Comparison of ENCODE assay signal across 32 cellular contexts in genomic region chr17:42002175-42002791, GRCh38. TPM values are rescaled to one million over a fixed set of nuclear protein-coding genes. Genes with fewer than 3 reads are reported as not detected.
A peak's percentile ranks its signal among the peaks of the same experiment; 100 is the strongest.
DNase-seq lines count a peak whose midpoint lies in the region; ATAC-seq, FAIRE-seq and TF ChIP-seq lines count a peak whose summit lies in the region.
"Had no signal": no experiment of that assay in that cellular context is flagged by ENCODE, and none has a peak within 500 bp of the region (broad histone marks: within the 10 kb centered on the region; RNA-seq: fewer than 3 reads in every experiment).

No MANE protein-coding gene starts in this region.

- peaks cover 19% of the 10 kb centered on the region for H3K36me3 Mint-ChIP-seq in activated CD8-positive, alpha-beta T cell treated with anti-CD3 and anti-CD28 coated beads for 36 hours (ENCODE audit: low read depth)
- H3K36me3 Mint-ChIP-seq in activated CD8-positive, alpha-beta T cell treated with anti-CD3 and anti-CD28 coated beads, Interleukin-2, amount 10 ng/mL, durations not matched to agents 7 days and 5 days (ENCODE audit: low read depth): peaks cover 42% of the 10 kb centered on the region

- no peak for TF ChIP-seq POLR2A in endothelial cell of umbilical vein (IDR thresholded peaks at IDR 0.05; ENCODE audit: low read depth, low read length)

- peaks cover 29% of the 10 kb centered on the region for H3K4me1 Mint-ChIP-seq in activated CD8-positive, alpha-beta T cell treated with anti-CD3 and anti-CD28 coated beads for 36 hours (ENCODE audit: low read depth)
- peaks cover 17% of the 10 kb centered on the region for H3K4me1 Mint-ChIP-seq in activated CD8-positive, alpha-beta T cell treated with anti-CD3 and anti-CD28 coated beads, Interleukin-2, amount 10 ng/mL, durations not matched to agents 7 days and 5 days (ENCODE audit: low read depth)

- CTCF ChIA-PET in activated CD8-positive, alpha-beta T cell treated with anti-CD3 and anti-CD28 coated beads for 36 hours (lab: Charles Lee): interaction anchor here (0.8 kb wide), 1 partner anchor 103 kb away, joined by 3 read pairs; no protein-coding TSS in a partner anchor
- CTCF ChIA-PET in activated CD8-positive, alpha-beta T cell treated with anti-CD3 and anti-CD28 coated beads, Interleukin-2, amount 10 ng/mL, durations not matched to agents 7 days and 5 days (lab: Charles Lee): interaction anchor here (0.8 to 1.9 kb wide), 4 partner anchors 16 to 320 kb away, joined by 4 to 5 read pairs (median 4); partner anchors contain the start of gene NKIRAS2
- CTCF ChIA-PET in endothelial cell of umbilical vein (lab: Charles Lee): interaction anchor here (0.9 to 3.2 kb wide), 6 partner anchors 14 to 99 kb away, joined by 3 to 13 read pairs (median 6); partner anchors contain the start of gene NKIRAS2

- H3K27ac Mint-ChIP-seq in activated CD8-positive, alpha-beta T cell treated with anti-CD3 and anti-CD28 coated beads for 36 hours: peak overlapping the region; percentile 21
- no peak overlapping the region for H3K27ac Mint-ChIP-seq in activated CD8-positive, alpha-beta T cell treated with anti-CD3 and anti-CD28 coated beads, Interleukin-2, amount 10 ng/mL, durations not matched to agents 7 days and 5 days

- no peak for TF ChIP-seq CTCF in activated CD8-positive, alpha-beta T cell treated with anti-CD3 and anti-CD28 coated beads for 36 hours (IDR thresholded peaks at IDR 0.05)
- no peak for TF ChIP-seq CTCF in RWPE2 (IDR thresholded peaks at IDR 0.05; ENCODE audit: poor library complexity, severe bottlenecking)
- no peak for TF ChIP-seq CTCF in endothelial cell of umbilical vein (IDR thresholded peaks at IDR 0.05; ENCODE audit: extremely low read depth in 1 of 2, insufficient read depth in 1 of 2, low read depth in 1 of 2, low read length in 2 of 2)

- H3K9me1 ChIP-seq in endothelial cell of umbilical vein (replicated peaks; ENCODE audit: control insufficient read depth, extremely low read depth, insufficient read depth, low read length): no peaks in the 10 kb centered on the region

- no peaks in the 10 kb centered on the region for H3K27me3 Mint-ChIP-seq in activated CD8-positive, alpha-beta T cell treated with anti-CD3 and anti-CD28 coated beads for 36 hours
- no peaks in the 10 kb centered on the region for H3K27me3 Mint-ChIP-seq in activated CD8-positive, alpha-beta T cell treated with anti-CD3 and anti-CD28 coated beads, Interleukin-2, amount 10 ng/mL, durations not matched to agents 7 days and 5 days (ENCODE audit: low read depth)
- H3K27me3 Mint-ChIP-seq: activated T-helper 17 cell treated with anti-CD3 and anti-CD28 coated beads, Interleukin-2, amount 50 U/mL, for 72 hours; naive B cell; progenitor cell of endocrine pancreas had no signal

- no peak overlapping the region for H3K4me3 Mint-ChIP-seq in activated CD8-positive, alpha-beta T cell treated with anti-CD3 and anti-CD28 coated beads for 36 hours
- H3K4me3 Mint-ChIP-seq in activated CD8-positive, alpha-beta T cell treated with anti-CD3 and anti-CD28 coated beads, Interleukin-2, amount 10 ng/mL, durations not matched to agents 7 days and 5 days: no peak overlapping the region
- H3K4me3 Mint-ChIP-seq: activated T-helper 17 cell treated with anti-CD3 and anti-CD28 coated beads, Interleukin-2, amount 50 U/mL, for 72 hours; naive B cell had no signal

- H3K9me3 ChIP-seq in RWPE2 (ENCODE audit: severe bottlenecking) (no peaks in the 10 kb centered on the region), endothelial cell of umbilical vein (replicated peaks; ENCODE audit: control insufficient read depth, insufficient read depth, low read length) (no peaks in the 10 kb centered on the region), subcutaneous abdominal adipose tissue (ENCODE audit: control insufficient read depth in 5 of 5, low read length in 5 of 5) (no peaks in the 10 kb centered on the region)
- H3K9me3 ChIP-seq: breast epithelium, colonic mucosa, sigmoid colon, testis, uterus had no signal

- H4K20me1 ChIP-seq in endothelial cell of umbilical vein (replicated peaks; ENCODE audit: control insufficient read depth, extremely low read depth, insufficient read depth, low read length): peaks cover 11% of the 10 kb centered on the region

- no peak for DNase-seq in activated CD8-positive, alpha-beta T cell treated with anti-CD3 and anti-CD28 coated beads for 36 hours
- no peak for DNase-seq in activated CD8-positive, alpha-beta T cell treated with anti-CD3 and anti-CD28 coated beads, Interleukin-2, amount 10 ng/mL, durations not matched to agents 7 days and 5 days
- DNase-seq in RWPE2 (ENCODE audit: low spot score): no peak
- no peak for DNase-seq in endothelial cell of umbilical vein (ENCODE audit: low read depth, low spot score)
- DNase-seq in DMS 273 (lab: John Stamatoyannopoulos, UW; ENCODE audit: unreplicated experiment): no peak
- DNase-seq in NCI-H146 treated with DMSO at 0.1 percent for 48 hours (lab: John Stamatoyannopoulos, UW; ENCODE audit: unreplicated experiment): no peak
- DNase-seq: 8988T; activated CD4-positive, alpha-beta T cell treated with anti-CD3 and anti-CD28 coated beads, Interleukin-2, amount 50 U/mL, for 4 hours; activated CD8-positive, alpha-beta memory T cell treated with anti-CD3 and anti-CD28 coated beads, Interleukin-2, amount 50 U/mL, for 48 hours; activated naive CD4-positive, alpha-beta T cell treated with anti-CD3 and anti-CD28 coated beads, Interleukin-2, amount 50 U/mL, for 16 hours; colonic mucosa; DND-41; effector memory CD4-positive, alpha-beta T cell; GF-D8; naive B cell; NCI-H1105 treated with DMSO at 0.1 percent for 48 hours; NCI-H1930; NCI-H524 treated with DMSO at 0.1 percent for 48 hours; NK-92 treated with Interleukin-12 subunit alpha and Interleukin-12 subunit beta, amount 100 ng/mL, for 24 hours; Right ventricle myocardium superior; sigmoid colon; stimulated activated CD4-positive, alpha-beta T cell treated with anti-CD3 and anti-CD28 coated beads, Interleukin-4, amount 100 ng/mL, for 24 hours; testis; uterus had no signal

- no peaks in the 10 kb centered on the region for H3K9me3 Mint-ChIP-seq in activated CD8-positive, alpha-beta T cell treated with anti-CD3 and anti-CD28 coated beads for 36 hours
- H3K9me3 Mint-ChIP-seq in activated CD8-positive, alpha-beta T cell treated with anti-CD3 and anti-CD28 coated beads, Interleukin-2, amount 10 ng/mL, durations not matched to agents 7 days and 5 days (ENCODE audit: insufficient read depth): no peaks in the 10 kb centered on the region
- H3K9me3 Mint-ChIP-seq: activated T-helper 17 cell treated with anti-CD3 and anti-CD28 coated beads, Interleukin-2, amount 50 U/mL, for 72 hours; naive B cell had no signal

- H3K9ac ChIP-seq in endothelial cell of umbilical vein (replicated peaks; ENCODE audit: extremely low read depth, insufficient read depth, low read length) (no peak overlapping the region), subcutaneous abdominal adipose tissue (ENCODE audit: low read length in 5 of 5) (no peak overlapping the region)

- BruUV-seq in endothelial cell of umbilical vein (replicated peaks; lab: Mats Ljungman, UMichigan): no TSS peak

- no peak for FAIRE-seq in endothelial cell of umbilical vein (lab: Jason Lieb, UNC)
- FAIRE-seq: keratinocyte had no signal

- H3K27ac ChIP-seq in RWPE2 (ENCODE audit: poor library complexity, severe bottlenecking) (peak overlapping the region; percentile 22), endothelial cell of umbilical vein (ENCODE audit: insufficient read depth, low read depth, low read length) (peak overlapping the region; percentile 4), subcutaneous abdominal adipose tissue (ENCODE audit: low read depth, low read length) (peak overlapping the region; percentile 56)
- H3K27ac ChIP-seq: breast epithelium, C4-2B, testis, uterus had no signal

- H3K4me1 ChIP-seq in RWPE2 (ENCODE audit: insufficient read depth, poor library complexity, severe bottlenecking) (peaks cover 5% of the 10 kb centered on the region), endothelial cell of umbilical vein (ENCODE audit: control insufficient read depth, extremely low read depth, insufficient read depth, low read length) (peaks cover 16% of the 10 kb centered on the region), subcutaneous abdominal adipose tissue (ENCODE audit: control insufficient read depth in 5 of 5, insufficient read depth in 5 of 5, low read length in 5 of 5) (peaks cover 0 to 24% (median 22%) of the 10 kb centered on the region in 5 donors)
- H3K4me1 ChIP-seq: breast epithelium, testis, uterus had no signal

- no peak overlapping the region for H3K4me3 ChIP-seq in RWPE2 (ENCODE audit: severe bottlenecking)
- no peak overlapping the region for H3K4me3 ChIP-seq in endothelial cell of umbilical vein (replicated peaks in 1 of 3; ENCODE audit: insufficient read depth in 1 of 3, low read depth in 1 of 3, low read length in 3 of 3)
- no peak overlapping the region for H3K4me3 ChIP-seq in subcutaneous abdominal adipose tissue (ENCODE audit: low read depth in 1 of 5, low read length in 5 of 5)
- H3K4me3 ChIP-seq: breast epithelium, colonic mucosa, sigmoid colon, testis, uterus had no signal

- H3K36me3 ChIP-seq in RWPE2 (ENCODE audit: low read depth): peaks cover 61% of the 10 kb centered on the region
- peaks cover 11 to 25% of the 10 kb centered on the region in 2 experiments for H3K36me3 ChIP-seq in endothelial cell of umbilical vein (ENCODE audit: control insufficient read depth in 2 of 2, extremely low read depth in 1 of 2, insufficient read depth in 2 of 2, low read length in 2 of 2)
- peaks cover 18 to 41% (median 32%) of the 10 kb centered on the region in 5 donors for H3K36me3 ChIP-seq in subcutaneous abdominal adipose tissue (ENCODE audit: control insufficient read depth in 5 of 5, insufficient read depth in 5 of 5, low read length in 5 of 5)
- H3K36me3 ChIP-seq: breast epithelium, uterus had no signal

- intact Hi-C loops in activated CD8-positive, alpha-beta T cell treated with anti-CD3 and anti-CD28 coated beads for 36 hours (cut with micrococcal nuclease): no loop called here
- intact Hi-C loops in endothelial cell of umbilical vein (cut with micrococcal nuclease): no loop called here

- POLR2A ChIA-PET in activated CD8-positive, alpha-beta T cell treated with anti-CD3 and anti-CD28 coated beads for 36 hours (lab: Charles Lee): interaction anchor here (0.8 to 2.4 kb wide), 5 partner anchors 9 to 35 kb away, joined by 3 to 8 read pairs (median 3); partner anchors contain the start of gene NKIRAS2
- POLR2A ChIA-PET in activated CD8-positive, alpha-beta T cell treated with anti-CD3 and anti-CD28 coated beads, Interleukin-2, amount 10 ng/mL, durations not matched to agents 7 days and 5 days (lab: Charles Lee): interaction anchor here (2.4 kb wide), 1 partner anchor 15 kb away, joined by 7 read pairs; the partner anchor contains the start of gene DNAJC7
- POLR2A ChIA-PET in endothelial cell of umbilical vein (lab: Charles Lee): no interaction called here

- dilution Hi-C loops in endothelial cell of umbilical vein (cut with MboI; ENCODE audit: extremely low pct_ligation_motif_present, low sequenced_read_pairs): no loop called here

- H2AFZ ChIP-seq in endothelial cell of umbilical vein (ENCODE audit: low read depth, low read length): no peak overlapping the region

- peak overlapping the region; percentile 1 for H3K4me2 ChIP-seq in endothelial cell of umbilical vein (ENCODE audit: insufficient read depth, low read length)

- no peak for ATAC-seq in activated CD8-positive, alpha-beta T cell treated with anti-CD3 and anti-CD28 coated beads for 36 hours
- no peak for ATAC-seq in activated CD8-positive, alpha-beta T cell treated with anti-CD3 and anti-CD28 coated beads, Interleukin-2, amount 10 ng/mL, durations not matched to agents 7 days and 5 days
- ATAC-seq in RWPE2 (ENCODE audit: low read depth): no peak
- no peak for ATAC-seq in GM19467 (IDR thresholded peaks at IDR 0.05; ENCODE audit: unreplicated experiment)
- ATAC-seq: activated CD4-positive, CD25-positive, alpha-beta regulatory T cell treated with anti-CD3 and anti-CD28 coated beads, Interleukin-2, amount 50 U/mL, for 24 hours; activated T-helper 17 cell treated with anti-CD3 and anti-CD28 coated beads, Interleukin-2, amount 50 U/mL, for 72 hours had no signal

- peaks cover 66% of the 10 kb centered on the region for H3K79me2 ChIP-seq in endothelial cell of umbilical vein (ENCODE audit: control insufficient read depth, insufficient read depth, low read length)

- H3K27me3 ChIP-seq in RWPE2 (ENCODE audit: insufficient read depth, poor library complexity, severe bottlenecking): no peaks in the 10 kb centered on the region
- H3K27me3 ChIP-seq in endothelial cell of umbilical vein (ENCODE audit: control insufficient read depth in 2 of 2, insufficient read depth in 2 of 2, low read length in 2 of 2): no peaks in the 10 kb centered on the region
- no peaks in the 10 kb centered on the region for H3K27me3 ChIP-seq in subcutaneous abdominal adipose tissue (ENCODE audit: control insufficient read depth in 5 of 5, insufficient read depth in 4 of 5, low read length in 5 of 5)
- H3K27me3 ChIP-seq: breast epithelium, colonic mucosa, sigmoid colon, testis, uterus had no signal

RNA-seq across cellular contexts. Expression of gene DNAJC7, which starts 15.0 kb away (rescaled TPM):
- total RNA-seq in activated CD8-positive, alpha-beta T cell treated with anti-CD3 and anti-CD28 coated beads for 36 hours: 10 to 100 TPM; 86.7 to 90.3 TPM
- total RNA-seq in activated CD8-positive, alpha-beta T cell treated with anti-CD3 and anti-CD28 coated beads, Interleukin-2, amount 10 ng/mL, durations not matched to agents 7 days and 5 days: 10 to 100 TPM; 86.1 to 99.8 TPM
- 103 and 111 TPM in 2 replicates for total RNA-seq in endothelial cell of umbilical vein
- polyA plus RNA-seq in endothelial cell of umbilical vein: 16.0 and 19.8 TPM in 2 replicates
- polyA plus RNA-seq in endothelial cell of umbilical vein (2011; cell fraction: cytosol; rRNA removed): 39.5 and 42.6 TPM in 2 replicates
- polyA plus RNA-seq in endothelial cell of umbilical vein (2011; cell fraction: nucleus; rRNA removed): 45.3 and 54.5 TPM in 2 replicates
- polyA plus RNA-seq in endothelial cell of umbilical vein (2012): 87.7 and 106 TPM in 2 replicates
- polyA minus RNA-seq in endothelial cell of umbilical vein: 62.2 and 72.3 TPM in 2 replicates
- polyA minus RNA-seq in endothelial cell of umbilical vein (2011; cell fraction: cytosol; rRNA and poly(A)+ RNA removed): 31.3 TPM
- polyA minus RNA-seq in endothelial cell of umbilical vein (2011; cell fraction: nucleus; rRNA and poly(A)+ RNA removed): 73.8 and 99.0 TPM in 2 replicates

RNA-seq across cellular contexts. Expression of gene NKIRAS2, which starts 17.6 kb away (rescaled TPM):
- total RNA-seq in activated CD8-positive, alpha-beta T cell treated with anti-CD3 and anti-CD28 coated beads for 36 hours: 10 to 100 TPM; 13.8 to 15.0 TPM
- 10 to 100 TPM; 25.7 to 26.2 TPM for total RNA-seq in activated CD8-positive, alpha-beta T cell treated with anti-CD3 and anti-CD28 coated beads, Interleukin-2, amount 10 ng/mL, durations not matched to agents 7 days and 5 days
- total RNA-seq in endothelial cell of umbilical vein: 57.3 and 60.4 TPM in 2 replicates
- 87.6 and 96.9 TPM in 2 replicates for polyA plus RNA-seq in endothelial cell of umbilical vein
- polyA plus RNA-seq in endothelial cell of umbilical vein (2011; cell fraction: cytosol; rRNA removed): 81.7 and 91.5 TPM in 2 replicates
- polyA plus RNA-seq in endothelial cell of umbilical vein (2011; cell fraction: nucleus; rRNA removed): 46.9 and 47.8 TPM in 2 replicates
- 57.2 and 62.2 TPM in 2 replicates for polyA plus RNA-seq in endothelial cell of umbilical vein (2012)
- 61.9 and 68.8 TPM in 2 replicates for polyA minus RNA-seq in endothelial cell of umbilical vein
- 24.2 TPM for polyA minus RNA-seq in endothelial cell of umbilical vein (2011; cell fraction: cytosol; rRNA and poly(A)+ RNA removed)
- 21.6 and 24.0 TPM in 2 replicates for polyA minus RNA-seq in endothelial cell of umbilical vein (2011; cell fraction: nucleus; rRNA and poly(A)+ RNA removed)

RNA-seq across cellular contexts. Expression of gene CNP, which starts 35.7 kb away (rescaled TPM):
- total RNA-seq in activated CD8-positive, alpha-beta T cell treated with anti-CD3 and anti-CD28 coated beads for 36 hours: 10 to 100 TPM; 50.1 to 54.5 TPM
- 10 to 100 TPM; 93.4 to 94.6 TPM for total RNA-seq in activated CD8-positive, alpha-beta T cell treated with anti-CD3 and anti-CD28 coated beads, Interleukin-2, amount 10 ng/mL, durations not matched to agents 7 days and 5 days
- 84.9 and 88.3 TPM in 2 replicates for total RNA-seq in endothelial cell of umbilical vein
- polyA plus RNA-seq in endothelial cell of umbilical vein: 48.6 and 49.4 TPM in 2 replicates
- polyA plus RNA-seq in endothelial cell of umbilical vein (2011; cell fraction: cytosol; rRNA removed): 36.9 and 45.8 TPM in 2 replicates
- polyA plus RNA-seq in endothelial cell of umbilical vein (2011; cell fraction: nucleus; rRNA removed): 33.7 and 34.5 TPM in 2 replicates
- 56.7 and 63.5 TPM in 2 replicates for polyA plus RNA-seq in endothelial cell of umbilical vein (2012)
- 137 and 194 TPM in 2 replicates for polyA minus RNA-seq in endothelial cell of umbilical vein
- polyA minus RNA-seq in endothelial cell of umbilical vein (2011; cell fraction: cytosol; rRNA and poly(A)+ RNA removed): 37.2 TPM
- polyA minus RNA-seq in endothelial cell of umbilical vein (2011; cell fraction: nucleus; rRNA and poly(A)+ RNA removed): 25.3 and 45.3 TPM in 2 replicates

RNA-seq across cellular contexts. Expression of gene C17orf113, which starts 48.1 kb away (rescaled TPM):
- total RNA-seq in activated CD8-positive, alpha-beta T cell treated with anti-CD3 and anti-CD28 coated beads for 36 hours: under 1 TPM; 0.72 to 0.77 TPM
- under 1 TPM; 0.16 to 0.24 TPM for total RNA-seq in activated CD8-positive, alpha-beta T cell treated with anti-CD3 and anti-CD28 coated beads, Interleukin-2, amount 10 ng/mL, durations not matched to agents 7 days and 5 days
- 0.18 and 0.20 TPM in 2 replicates for total RNA-seq in endothelial cell of umbilical vein
- polyA plus RNA-seq in endothelial cell of umbilical vein: 0.19 and 0.30 TPM in 2 replicates
- 0.09 and 0.17 TPM in 2 replicates for polyA plus RNA-seq in endothelial cell of umbilical vein (2011; cell fraction: cytosol; rRNA removed)
- polyA plus RNA-seq in endothelial cell of umbilical vein (2011; cell fraction: nucleus; rRNA removed): 0.11 and 0.29 TPM in 2 replicates
- polyA plus RNA-seq in endothelial cell of umbilical vein (2012): 0.16 and 0.23 TPM in 2 replicates
- 0.17 TPM in 1 of 2 replicates, not detected in the other for polyA minus RNA-seq in endothelial cell of umbilical vein
- 0.92 TPM for polyA minus RNA-seq in endothelial cell of umbilical vein (2011; cell fraction: cytosol; rRNA and poly(A)+ RNA removed)
- 0.10 and 0.19 TPM in 2 replicates for polyA minus RNA-seq in endothelial cell of umbilical vein (2011; cell fraction: nucleus; rRNA and poly(A)+ RNA removed)

Comparison
In these comparisons a context has a peak if more than half of its experiments do, and no peak if none do; other contexts are left out.
1. H3K27ac ChIP-seq: peak in every context shown above with its lines; median percentile 56 in subcutaneous abdominal adipose tissue; 22 in RWPE2; 4 in endothelial cell of umbilical vein.